Comparison of ENCODE assay signal across 8 cellular contexts in the genomic region with DNA sequence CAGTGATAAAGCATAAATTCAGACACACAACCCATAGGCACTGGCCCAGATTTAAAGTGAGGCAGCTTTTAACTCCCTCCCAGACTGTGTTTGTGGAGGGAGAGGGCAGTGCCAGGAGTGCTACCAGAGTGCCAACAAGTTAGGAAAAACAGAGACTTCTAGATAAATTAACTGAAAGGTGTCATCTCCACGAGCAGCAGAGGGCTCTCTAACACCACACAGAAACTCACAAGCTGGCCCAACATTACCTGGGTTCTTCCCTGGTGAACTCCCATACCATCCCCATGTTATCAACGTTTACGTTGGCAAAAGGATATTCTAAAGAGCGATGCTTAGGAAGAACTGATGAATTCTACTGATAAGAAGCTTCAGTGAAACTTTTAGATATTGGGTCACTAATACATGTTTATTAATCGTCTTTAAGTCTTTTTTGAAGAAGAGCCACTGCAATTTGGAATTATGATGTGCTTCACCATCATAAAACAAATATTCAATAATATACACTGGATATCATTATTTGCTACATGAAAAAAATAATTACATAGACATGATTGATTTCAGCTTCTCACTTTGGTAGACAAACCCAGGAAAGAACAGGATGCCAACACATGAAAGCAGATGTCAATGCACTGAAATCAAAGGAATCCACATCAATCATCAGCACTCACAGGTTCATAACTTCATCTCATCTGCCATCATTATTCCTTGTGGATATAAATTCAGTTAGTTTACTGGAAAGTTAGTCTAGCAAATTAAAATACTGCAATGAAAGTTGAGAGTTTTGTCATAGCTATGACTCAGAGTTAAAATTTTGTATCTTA.
DNase-seq lines count a peak whose midpoint lies in the region; ATAC-seq and TF ChIP-seq lines count a peak whose summit lies in the region.

No MANE protein-coding gene starts in this region.

- intact Hi-C loops in left lung (cut with DNase I), result loop anchor here in 1 of 2 donors (5.0 kb wide), 1 partner anchor 203 kb away; no protein-coding TSS in a partner anchor

- H3K9me3 ChIP-seq in left lung, result no peaks in the 10 kb centered on the region

- no peaks in the 10 kb centered on the region for H3K36me3 ChIP-seq in left lung

- peaks cover 15 to 71% of the 10 kb centered on the region in 2 donors for H3K4me1 ChIP-seq in left lung

- ATAC-seq in left lung (peak; percentile 15), HG02938 (IDR thresholded peaks at IDR 0.05; ENCODE audit: unreplicated experiment) (no peak)
- ATAC-seq in stimulated activated naive B cell treated with anti-CD40 and anti-IgM and Interleukin-4, amounts not matched to agents 10 μg/mL and 1 μg/mL and 100 μg/mL, for 72 hours (replicated peaks), result peak; percentile 38 to 41

- no peaks in the 10 kb centered on the region for H3K9me3 Mint-ChIP-seq in stimulated activated naive B cell treated with anti-CD40 and anti-IgM and Interleukin-4, amounts not matched to agents 10 μg/mL and 1 μg/mL and 100 μg/mL, for 72 hours

- H3K4me3 ChIP-seq in GM12865 (ENCODE audit: low read depth, low read length) (no peak overlapping the region), left lung (no peak overlapping the region)

- TF ChIP-seq CTCF in 22Rv1 (IDR thresholded peaks at IDR 0.05) (peak; percentile 81), GM12865 (IDR thresholded peaks at IDR 0.05; ENCODE audit: insufficient read depth, low read depth, low read length, missing control alignments) (peak; percentile 65), left lung (IDR thresholded peaks at IDR 0.05) (peak in 1 of 2 donors; percentile 49)

- no peak overlapping the region for H3K4me3 Mint-ChIP-seq in stimulated activated naive B cell treated with anti-CD40 and anti-IgM and Interleukin-4, amounts not matched to agents 10 μg/mL and 1 μg/mL and 100 μg/mL, for 72 hours

- no peaks in the 10 kb centered on the region for H3K27me3 ChIP-seq in left lung

- H3K27me3 Mint-ChIP-seq in stimulated activated naive B cell treated with anti-CD40 and anti-IgM and Interleukin-4, amounts not matched to agents 10 μg/mL and 1 μg/mL and 100 μg/mL, for 72 hours, result peaks cover 0 to 4% of the 10 kb centered on the region in 2 donors

- H3K27ac Mint-ChIP-seq in stimulated activated naive B cell treated with anti-CD40 and anti-IgM and Interleukin-4, amounts not matched to agents 10 μg/mL and 1 μg/mL and 100 μg/mL, for 72 hours, result no peak overlapping the region

- H3K4me1 Mint-ChIP-seq in stimulated activated naive B cell treated with anti-CD40 and anti-IgM and Interleukin-4, amounts not matched to agents 10 μg/mL and 1 μg/mL and 100 μg/mL, for 72 hours, result peaks cover 5 to 9% of the 10 kb centered on the region in 2 donors

- H3K36me3 Mint-ChIP-seq in stimulated activated naive B cell treated with anti-CD40 and anti-IgM and Interleukin-4, amounts not matched to agents 10 μg/mL and 1 μg/mL and 100 μg/mL, for 72 hours, result no peaks in the 10 kb centered on the region

- DNase-seq in GM12865 (ENCODE audit: low read depth), result peak; percentile 53
- peak; percentile 34 for DNase-seq in NCI-H128 (lab: John Stamatoyannopoulos, UW; ENCODE audit: unreplicated experiment)
- peak in 4 of 5 donors; percentile 28 to 39 (median 31) for DNase-seq in T-helper 1 cell
- peak; percentile 46 for DNase-seq in central memory CD4-positive, alpha-beta T cell
- peak in 1 of 2 donors; percentile 39 for DNase-seq in left lung
- DNase-seq in stimulated activated naive B cell treated with anti-CD40 and anti-IgM and Interleukin-4, amounts not matched to agents 10 μg/mL and 1 μg/mL and 100 μg/mL, for 72 hours, result peak; percentile 12

- no peak overlapping the region for H3K27ac ChIP-seq in 22Rv1
- H3K27ac ChIP-seq in left lung, result no peak overlapping the region
